ENCODE assay signal across 27 cellular contexts in the genomic region with DNA sequence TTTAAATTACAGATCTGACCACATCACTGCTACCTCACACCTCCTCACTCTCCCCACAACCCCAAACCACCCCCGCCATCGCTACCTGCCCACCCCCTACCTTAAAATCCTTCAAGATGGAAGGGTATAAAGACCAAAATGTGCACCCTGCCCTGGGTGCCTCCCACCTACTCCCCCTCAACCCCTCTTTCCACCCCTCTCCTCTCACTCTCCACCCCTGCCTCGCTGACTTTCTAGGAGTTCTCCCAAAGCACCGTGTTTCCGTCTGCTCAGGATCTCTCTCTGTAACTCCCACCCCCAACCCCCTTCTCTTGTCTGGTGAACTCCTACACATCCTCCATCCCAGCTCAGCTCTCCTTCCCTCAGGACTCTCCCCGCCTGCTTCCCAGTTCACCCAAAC.
"Had no signal": no experiment of that assay in that cellular context is flagged by ENCODE, and none has a peak within 500 bp of the region (broad histone marks: within the 10 kb centered on the region; RNA-seq: fewer than 3 reads in every experiment).

No MANE protein-coding gene starts in this region.

- H3K27me3 ChIP-seq: ovary, right atrium auricular region, right lobe of liver, testis, thyroid gland, upper lobe of left lung, vagina had no signal

- H3K4me3 ChIP-seq: left lung, lower lobe of right lung, mucosa of descending colon, ovary, right atrium auricular region, right lobe of liver, skin epidermis, stomach, testis, thyroid gland, transverse colon, upper lobe of left lung, vagina had no signal

- H3K27ac ChIP-seq: left lung, lower lobe of right lung, ovary, right atrium auricular region, right lobe of liver, skin epidermis, stomach, testis, thyroid gland, transverse colon, upper lobe of left lung, vagina had no signal

- ATAC-seq: left colon; lower lobe of right lung; mucosa of descending colon; naive thymus-derived CD4-positive, alpha-beta T cell; natural killer cell treated with Interleukin-12 subunit alpha and Interleukin-12 subunit beta and Interleukin-15 and Interleukin-18, amount 100 ng/mL, for 72 hours; right lobe of liver; stimulated activated naive B cell treated with anti-CD40 and anti-IgM and Interleukin-4, amounts not matched to agents 10 μg/mL and 1 μg/mL and 100 μg/mL, for 72 hours; stimulated activated naive CD8-positive, alpha-beta T cell treated with anti-CD3 and anti-CD28 coated beads, Interleukin-15, Interleukin-2, amounts not matched to agents 100 U/mL and 50 U/mL, for 24 hours had no signal

- H3K36me3 ChIP-seq: left lung, lower lobe of right lung, ovary, right atrium auricular region, right lobe of liver, stomach, thyroid gland, transverse colon, upper lobe of left lung, vagina had no signal

- H3K9me3 ChIP-seq: left lung, lower lobe of right lung, mucosa of descending colon, ovary, right atrium auricular region, right lobe of liver, stomach, testis, thyroid gland, transverse colon, upper lobe of left lung, vagina had no signal

- H3K4me1 ChIP-seq: left lung, lower lobe of right lung, right atrium auricular region, right lobe of liver, testis, thyroid gland, transverse colon, upper lobe of left lung, vagina had no signal

- DNase-seq: hypothalamus; immature natural killer cell; kidney; left colon; left lung; lower lobe of right lung; mammary epithelial cell; mesenchymal stem cell; mucosa of descending colon; naive thymus-derived CD4-positive, alpha-beta T cell; ovary; stimulated activated CD4-positive, alpha-beta T cell treated with anti-CD3 and anti-CD28 coated beads, Interleukin-12 subunit alpha, Interleukin-12 subunit beta, amount 100 ng/mL, for 4 hours; stimulated activated CD4-positive, alpha-beta T cell treated with anti-CD3 and anti-CD28 coated beads, Interleukin-15, amount 100 ng/mL, for 24 hours; stimulated activated CD4-positive, alpha-beta T cell treated with anti-CD3 and anti-CD28 coated beads, Interleukin-2, amount 100 ng/mL, for 24 hours; stimulated activated CD4-positive, alpha-beta T cell treated with anti-CD3 and anti-CD28 coated beads, Interleukin-4, amount 100 ng/mL, for 1 hour; stimulated activated naive B cell treated with anti-CD40 and anti-IgM and Interleukin-4, amounts not matched to agents 10 μg/mL and 1 μg/mL and 100 μg/mL, for 72 hours; stimulated activated naive CD8-positive, alpha-beta T cell treated with anti-CD3 and anti-CD28 coated beads, Interleukin-15, Interleukin-2, amounts not matched to agents 100 U/mL and 50 U/mL, for 24 hours; testis; thyroid gland; transverse colon; upper lobe of left lung had no signal
